Comparison of ENCODE assay signal across 16 cellular contexts in the genomic region with DNA sequence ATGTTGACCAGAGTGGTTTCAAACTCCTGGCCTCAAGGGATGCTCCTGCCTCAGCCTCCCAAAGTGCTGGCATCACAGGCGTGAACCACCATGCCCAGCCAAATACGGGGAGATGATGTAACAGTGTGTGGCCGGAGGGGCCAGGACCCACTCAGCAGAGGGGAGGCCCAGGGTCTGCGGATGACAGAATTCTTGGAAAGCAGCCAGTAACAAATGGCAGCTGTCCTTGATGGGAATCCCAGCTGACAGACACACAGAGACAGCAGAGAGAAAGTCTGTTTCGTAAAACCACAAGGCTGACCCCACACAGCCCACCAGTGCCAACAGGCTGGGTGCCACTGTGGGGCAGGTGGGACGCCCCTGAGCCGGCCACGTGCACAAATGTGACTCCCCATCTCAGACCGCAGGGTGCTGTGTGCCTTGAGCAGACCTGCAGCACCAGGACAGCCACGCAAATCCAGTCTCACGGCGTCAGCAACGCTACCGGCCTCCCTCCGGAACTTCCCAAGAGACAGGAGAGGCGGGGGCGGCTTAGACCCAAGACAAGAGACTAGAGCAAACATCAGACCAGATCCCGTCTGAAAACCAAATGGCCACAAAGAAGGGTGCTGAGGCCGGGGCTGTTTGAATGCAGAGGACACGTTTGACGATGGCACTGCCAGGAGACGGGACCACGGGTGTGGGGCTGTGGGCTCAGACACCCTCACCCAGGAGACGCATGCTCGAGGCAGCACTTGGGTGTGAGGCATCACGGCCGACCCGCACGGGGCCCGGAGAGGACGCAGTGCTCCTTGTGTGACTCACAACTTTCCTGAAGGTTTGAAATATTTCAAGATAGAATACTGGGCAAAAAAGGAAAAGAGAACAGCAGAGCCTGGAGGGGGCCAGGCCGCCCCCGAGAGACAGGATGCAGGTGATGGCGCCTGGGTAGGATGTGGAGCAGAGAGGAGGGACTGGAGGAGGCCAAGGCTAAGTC. TPM values are rescaled to one million over a fixed set of nuclear protein-coding genes. Genes with fewer than 3 reads are reported as not detected.
A peak's percentile ranks its signal among the peaks of the same experiment; 100 is the strongest.
DNase-seq lines count a peak whose midpoint lies in the region; ATAC-seq and TF ChIP-seq lines count a peak whose summit lies in the region.
"Had no signal": no experiment of that assay in that cellular context is flagged by ENCODE, and none has a peak within 500 bp of the region (broad histone marks: within the 10 kb centered on the region; RNA-seq: fewer than 3 reads in every experiment).

No MANE protein-coding gene starts in this region.

- peak overlapping the region; percentile 45 for H3K4me3 Mint-ChIP-seq in Caco-2 (ENCODE audit: unreplicated experiment)
- peak overlapping the region; percentile 37 for H3K4me3 Mint-ChIP-seq in endothelial cell (ENCODE audit: unreplicated experiment)
- H3K4me3 Mint-ChIP-seq: activated CD4-positive, alpha-beta T cell treated with anti-CD3 and anti-CD28 coated beads, Interleukin-2, amount 10 ng/mL, durations not matched to agents 7 days and 5 days; effector memory CD8-positive, alpha-beta T cell; memory B cell had no signal

- H3K27me3 Mint-ChIP-seq in Caco-2 (ENCODE audit: insufficient read depth, unreplicated experiment) (no peaks in the 10 kb centered on the region), endothelial cell (ENCODE audit: unreplicated experiment) (peaks cover 11% of the 10 kb centered on the region)
- H3K27me3 Mint-ChIP-seq: activated CD4-positive, alpha-beta T cell treated with anti-CD3 and anti-CD28 coated beads, Interleukin-2, amount 10 ng/mL, durations not matched to agents 7 days and 5 days; effector memory CD8-positive, alpha-beta T cell; IgD-negative memory B cell; memory B cell had no signal

- H3K27ac Mint-ChIP-seq in Caco-2 (ENCODE audit: unreplicated experiment): peak overlapping the region; percentile 61
- H3K27ac Mint-ChIP-seq in endothelial cell (ENCODE audit: unreplicated experiment): no peak overlapping the region
- H3K27ac Mint-ChIP-seq: activated CD4-positive, alpha-beta T cell treated with anti-CD3 and anti-CD28 coated beads, Interleukin-2, amount 10 ng/mL, durations not matched to agents 7 days and 5 days; IgD-negative memory B cell; memory B cell had no signal

- H3K36me3 Mint-ChIP-seq in Caco-2 (ENCODE audit: insufficient read depth, unreplicated experiment) (peaks cover 60% of the 10 kb centered on the region), endothelial cell (ENCODE audit: low read depth, unreplicated experiment) (peaks cover 10% of the 10 kb centered on the region)

- CTCF ChIA-PET in Caco-2 (lab: Charles Lee): no interaction called here

- H3K4me1 ChIP-seq in Caco-2: no peaks in the 10 kb centered on the region
- H3K4me1 ChIP-seq: foreskin keratinocyte, spleen had no signal

- no peaks in the 10 kb centered on the region for H3K9me3 ChIP-seq in Caco-2
- H3K9me3 ChIP-seq: ovary, spleen had no signal

- no peak overlapping the region for H3K4me3 ChIP-seq in Caco-2 (ENCODE audit: low read depth, low read length)
- H3K4me3 ChIP-seq: ovary, spleen had no signal

- H3K9me3 Mint-ChIP-seq in Caco-2 (ENCODE audit: unreplicated experiment): no peaks in the 10 kb centered on the region
- H3K9me3 Mint-ChIP-seq in endothelial cell (ENCODE audit: unreplicated experiment): no peaks in the 10 kb centered on the region
- H3K9me3 Mint-ChIP-seq: activated CD4-positive, alpha-beta T cell treated with anti-CD3 and anti-CD28 coated beads, Interleukin-2, amount 10 ng/mL, durations not matched to agents 7 days and 5 days; effector memory CD8-positive, alpha-beta T cell; IgD-negative memory B cell; memory B cell had no signal

- TF ChIP-seq CTCF in Caco-2 (IDR thresholded peaks at IDR 0.05; ENCODE audit: insufficient read depth in 1 of 2, low read depth in 1 of 2, low read length in 1 of 2, severe bottlenecking in 1 of 2, unreplicated experiment in 1 of 2) (no peak), endothelial cell (IDR thresholded peaks at IDR 0.05; ENCODE audit: unreplicated experiment) (no peak)

- peaks cover 4% of the 10 kb centered on the region for H3K36me3 ChIP-seq in Caco-2 (ENCODE audit: control insufficient read depth, insufficient read depth, low read length)
- H3K36me3 ChIP-seq: ovary had no signal

- no peak for ATAC-seq in HG03342 (IDR thresholded peaks at IDR 0.05; ENCODE audit: unreplicated experiment)
- ATAC-seq: effector memory CD8-positive, alpha-beta T cell had no signal

- DNase-seq in Caco-2 (no peak), NCI-H69 (lab: John Stamatoyannopoulos, UW) (peak; percentile 39), endothelial cell (ENCODE audit: low spot score) (no peak), head of caudate nucleus (no peak), UCSD-AML1 (lab: John Stamatoyannopoulos, UW; ENCODE audit: unreplicated experiment) (no peak)
- DNase-seq: activated CD4-positive, alpha-beta T cell treated with anti-CD3 and anti-CD28 coated beads, Interleukin-2, amount 10 ng/mL, durations not matched to agents 7 days and 5 days; activated effector memory CD4-positive, alpha-beta T cell treated with Interleukin-2 at 50 U/mL for 16 hours; effector memory CD8-positive, alpha-beta T cell; foreskin keratinocyte; NCI-H1105 treated with DMSO at 0.1 percent for 48 hours; NCI-H510A; ovary; spleen had no signal

- POLR2A ChIA-PET in Caco-2 (lab: Charles Lee): no interaction called here

- no peaks in the 10 kb centered on the region for H3K27me3 ChIP-seq in Caco-2 (replicated peaks; ENCODE audit: control insufficient read depth, insufficient read depth, low read length)
- H3K27me3 ChIP-seq: foreskin keratinocyte, ovary, spleen had no signal

- H3K4me1 Mint-ChIP-seq in Caco-2 (ENCODE audit: low read depth, unreplicated experiment): no peaks in the 10 kb centered on the region
- H3K4me1 Mint-ChIP-seq in endothelial cell (ENCODE audit: unreplicated experiment): no peaks in the 10 kb centered on the region

- intact Hi-C loops in Caco-2 (cut with micrococcal nuclease; ENCODE audit: unreplicated experiment): no loop called here
- intact Hi-C loops in head of caudate nucleus (cut with DNase I): no loop called here

- BruUV-seq in Caco-2 (replicated peaks; lab: Mats Ljungman, UMichigan): no TSS peak

RNA-seq across cellular contexts. Expression of gene CTU2, which starts 24.6 kb away (rescaled TPM):
- total RNA-seq in Caco-2 (2022) (44.3 and 54.9 TPM in 2 replicates), endothelial cell (ENCODE audit: unreplicated experiment) (20.8 TPM)

RNA-seq across cellular contexts. Expression of gene RNF166, which starts 24.7 kb away (rescaled TPM):
- total RNA-seq in Caco-2 (2022) (37.3 and 40.4 TPM in 2 replicates), endothelial cell (ENCODE audit: unreplicated experiment) (74.2 TPM)

RNA-seq across cellular contexts. Expression of gene SNAI3, which starts 44.6 kb away (rescaled TPM):
- 3.5 TPM in 2 replicates for total RNA-seq in Caco-2 (2022)
- 2.6 TPM for total RNA-seq in endothelial cell (ENCODE audit: unreplicated experiment)
- total RNA-seq: foreskin keratinocyte had no signal

RNA-seq across cellular contexts. Expression of gene PIEZO1, which starts 54.1 kb away (rescaled TPM):
- total RNA-seq in Caco-2 (2022) (248 and 284 TPM in 2 replicates), endothelial cell (ENCODE audit: unreplicated experiment) (428 TPM)
